ENCODE assay signal across 19 cellular contexts in the genomic region with DNA sequence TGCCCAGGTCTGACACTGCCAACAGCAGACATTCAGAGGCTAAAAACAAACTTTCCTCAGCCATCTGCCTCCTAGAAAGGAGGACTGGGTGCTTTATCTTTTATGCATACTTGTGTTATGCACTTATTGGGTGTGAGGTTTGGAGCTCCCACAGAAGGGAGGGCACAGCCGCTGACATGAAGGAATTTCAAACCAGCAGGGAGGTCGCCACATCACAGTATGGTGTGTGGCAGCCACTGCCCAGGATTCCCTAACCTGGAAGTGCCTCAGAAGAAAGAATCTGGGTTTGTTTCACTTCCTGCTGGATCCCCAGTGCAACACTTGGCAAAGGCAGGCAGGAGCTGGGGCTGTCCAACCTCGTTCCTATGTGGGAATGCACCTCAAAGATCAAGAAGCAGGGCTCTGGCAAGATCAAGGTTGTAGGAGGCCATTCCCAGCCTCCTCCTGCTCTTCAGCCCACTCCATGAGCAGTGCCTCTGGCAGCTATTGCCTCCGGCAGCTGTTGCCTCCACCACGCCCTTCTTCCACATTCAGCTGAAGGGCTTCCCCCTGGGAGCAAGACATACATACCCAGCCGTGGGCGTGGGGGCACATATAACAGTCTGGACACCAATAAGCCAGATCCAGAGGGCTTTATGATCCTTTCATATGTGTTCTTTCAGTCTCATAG.
"Had no signal": no experiment of that assay in that cellular context is flagged by ENCODE, and none has a peak within 500 bp of the region (broad histone marks: within the 10 kb centered on the region; RNA-seq: fewer than 3 reads in every experiment).

No MANE protein-coding gene starts in this region.

- H3K36me3 ChIP-seq: lower lobe of right lung, prostate gland, right lobe of liver, transverse colon, WERI-Rb-1 had no signal

- H3K4me1 ChIP-seq: body of pancreas, lower lobe of right lung, prostate gland, right lobe of liver, transverse colon had no signal

- H3K9me3 ChIP-seq: body of pancreas, lower lobe of right lung, prostate gland, right lobe of liver, transverse colon had no signal

- H3K27me3 ChIP-seq: body of pancreas, right lobe of liver, transverse colon had no signal

- H3K27ac ChIP-seq: body of pancreas, lower lobe of right lung, prostate gland, right lobe of liver, transverse colon, WERI-Rb-1 had no signal

- H3K4me3 ChIP-seq: body of pancreas, lower lobe of right lung, prostate gland, right lobe of liver, transverse colon had no signal

- DNase-seq: activated CD4-positive, alpha-beta memory T cell treated with anti-CD3 and anti-CD28 coated beads, Interleukin-2, amount 10 ng/mL, durations not matched to agents 7 days and 5 days; activated CD4-positive, alpha-beta T cell treated with anti-CD3 and anti-CD28 coated beads for 36 hours; activated naive CD4-positive, alpha-beta T cell treated with Interleukin-2 at 50 U/mL for 16 hours; activated naive CD8-positive, alpha-beta T cell treated with anti-CD3 and anti-CD28 coated beads, Interleukin-2, amount 50 U/mL, for 24 hours; body of pancreas; central memory CD4-positive, alpha-beta T cell; erythroblast; glutamatergic neuron; immature natural killer cell; left cardiac atrium; lower lobe of right lung; nucleus accumbens; right lobe of liver; stimulated activated CD4-positive, alpha-beta T cell treated with anti-CD3 and anti-CD28 coated beads, Interleukin-2, amount 100 ng/mL, for 24 hours; stimulated activated naive B cell treated with anti-CD40 and anti-IgM and Interleukin-4, amounts not matched to agents 10 μg/mL and 1 μg/mL and 100 μg/mL, for 72 hours; T-helper 1 cell; transverse colon; WERI-Rb-1 had no signal
